In the genomic region with DNA sequence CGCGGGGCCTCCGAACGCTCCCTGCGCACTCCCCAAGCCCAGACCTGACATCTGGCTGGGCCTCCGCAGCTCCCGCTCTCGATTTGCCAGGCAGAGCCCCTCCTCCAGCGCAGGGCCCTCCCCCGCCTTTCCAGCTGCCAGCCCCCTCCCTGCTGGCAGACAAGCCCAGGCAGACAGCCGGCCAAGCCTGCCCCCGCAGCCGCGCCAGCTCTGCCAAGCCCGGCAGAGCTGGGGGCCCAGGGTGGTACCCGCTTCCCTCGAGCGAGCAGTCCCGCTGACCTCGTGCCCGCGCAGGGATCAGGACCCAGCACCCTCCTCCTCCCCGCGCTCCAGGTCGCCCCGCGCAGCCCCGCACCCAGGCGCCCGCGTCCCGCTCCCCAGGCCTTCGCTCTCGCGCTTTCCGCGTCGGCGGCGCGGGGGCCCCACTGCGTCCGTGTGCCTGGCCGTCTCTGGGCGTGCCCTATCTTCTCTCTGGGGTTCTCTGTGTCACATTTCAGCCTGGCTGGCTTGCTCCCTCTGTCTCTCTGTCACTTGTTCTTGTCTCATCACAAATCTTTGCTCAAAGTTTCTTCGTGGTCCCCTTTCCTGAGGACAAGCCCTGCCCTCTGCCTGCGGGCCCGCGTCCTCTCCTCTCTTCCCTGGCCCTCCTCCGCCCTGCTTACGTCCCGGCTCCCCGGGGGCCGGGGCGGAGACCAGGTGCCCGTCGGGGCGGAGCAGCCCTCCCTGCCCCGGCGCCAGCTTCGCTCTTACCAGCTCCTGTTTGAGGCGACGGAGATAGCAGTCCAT, we compare ENCODE assay signal across 8 cellular contexts. TPM values are rescaled to one million over a fixed set of nuclear protein-coding genes. Genes with fewer than 3 reads are reported as not detected.
A peak's percentile ranks its signal among the peaks of the same experiment; 100 is the strongest.
DNase-seq lines count a peak whose midpoint lies in the region; ATAC-seq and TF ChIP-seq lines count a peak whose summit lies in the region.

No MANE protein-coding gene starts in this region.

- H3K9ac ChIP-seq in OCI-LY1 (ENCODE audit: low read length), result peak overlapping the region; percentile 54
- H3K9ac ChIP-seq in neuronal stem cell (ENCODE audit: low read depth, low read length, poor library complexity), result peak overlapping the region; percentile 78

- peak overlapping the region; percentile 84 for H2BK5ac ChIP-seq in neuronal stem cell (ENCODE audit: low read length)

- no peak overlapping the region for H3K27ac ChIP-seq in OCI-LY1 (ENCODE audit: low read depth, low read length, poor library complexity, severe bottlenecking)
- peak overlapping the region; percentile 64 for H3K27ac ChIP-seq in neuronal stem cell (replicated peaks; ENCODE audit: low read length)

- peak overlapping the region; percentile 46 for H3K23ac ChIP-seq in neuronal stem cell (ENCODE audit: low read depth, low read length, poor library complexity)

- CTCF ChIA-PET in activated naive CD4-positive, alpha-beta T cell treated with anti-CD3 and anti-CD28 coated beads, Interleukin-2, amount 10 ng/mL, durations not matched to agents 7 days and 5 days (lab: Charles Lee), result interaction anchor here (1.2 to 4.8 kb wide), 6 partner anchors 9 to 256 kb away, joined by 3 to 26 read pairs (median 10); no protein-coding TSS in a partner anchor

- H3K27me3 ChIP-seq in OCI-LY1 (ENCODE audit: insufficient read depth, low read length) (no peaks in the 10 kb centered on the region), neuronal stem cell (ENCODE audit: control insufficient read depth in 3 of 3, insufficient read depth in 3 of 3, low read depth in 1 of 3, low read length in 3 of 3) (peaks cover 0 to 2% (median 0%) of the 10 kb centered on the region in 3 experiments)

- peaks cover 23% of the 10 kb centered on the region for H3K4me1 Mint-ChIP-seq in activated naive CD4-positive, alpha-beta T cell treated with anti-CD3 and anti-CD28 coated beads, Interleukin-2, amount 10 ng/mL, durations not matched to agents 7 days and 5 days

- H3K9me3 Mint-ChIP-seq in activated naive CD4-positive, alpha-beta T cell treated with anti-CD3 and anti-CD28 coated beads, Interleukin-2, amount 10 ng/mL, durations not matched to agents 7 days and 5 days, result no peaks in the 10 kb centered on the region

- peak overlapping the region; percentile 96 for H3K18ac ChIP-seq in neuronal stem cell (ENCODE audit: low read length)

- no peak overlapping the region for H2BK12ac ChIP-seq in neuronal stem cell (ENCODE audit: low read length)

- H3K4ac ChIP-seq in neuronal stem cell (ENCODE audit: low read length), result no peak overlapping the region

- no peak overlapping the region for H2BK15ac ChIP-seq in neuronal stem cell (ENCODE audit: low read length)

- H3F3A ChIP-seq in OCI-LY1 (ENCODE audit: insufficient read depth, low read length), result no peaks in the 10 kb centered on the region

- DNase-seq in DMS79 (lab: John Stamatoyannopoulos, UW), result peak; percentile 60
- peak; percentile 68 for DNase-seq in activated naive CD4-positive, alpha-beta T cell treated with anti-CD3 and anti-CD28 coated beads, Interleukin-2, amount 10 ng/mL, durations not matched to agents 7 days and 5 days
- peak; percentile 73 for DNase-seq in glomerular visceral epithelial cell (ENCODE audit: extremely low spot score)
- no peak for DNase-seq in neuronal stem cell (ENCODE audit: low spot score)
- no peak for DNase-seq in epidermal melanocyte (ENCODE audit: insufficient read length, low spot score)

- H3K9me2 ChIP-seq in OCI-LY1 (ENCODE audit: low read depth, low read length), result no peaks in the 10 kb centered on the region

- peak overlapping the region; percentile 42 for H3K14ac ChIP-seq in neuronal stem cell (ENCODE audit: low read length)

- peak overlapping the region; percentile 80 for H4K91ac ChIP-seq in neuronal stem cell (ENCODE audit: low read depth, low read length, poor library complexity)

- WGBS in neuronal stem cell (ENCODE audit: extremely low coverage in 2 of 2, insufficient read length in 2 of 2, insufficient replicate concordance in 1 of 2), 2 donors, result no CpG with 5 or more reads among the region's 63 CpGs

- H3K4me3 ChIP-seq in OCI-LY1 (ENCODE audit: low read depth, low read length, poor library complexity, severe bottlenecking), result peak overlapping the region; percentile 65
- H3K4me3 ChIP-seq in neuronal stem cell (ENCODE audit: low read length in 2 of 2), result peak overlapping the region; percentile 55 to 78

- ATAC-seq in GM19468 (IDR thresholded peaks at IDR 0.05; ENCODE audit: extremely low read depth, unreplicated experiment), result peak; percentile 8
- peak; percentile 18 for ATAC-seq in HG03558 (IDR thresholded peaks at IDR 0.05; ENCODE audit: extremely low read depth, unreplicated experiment)

- peaks cover 1% of the 10 kb centered on the region for H3K36me3 Mint-ChIP-seq in activated naive CD4-positive, alpha-beta T cell treated with anti-CD3 and anti-CD28 coated beads, Interleukin-2, amount 10 ng/mL, durations not matched to agents 7 days and 5 days

- peak overlapping the region; percentile 77 for H3K4me3 Mint-ChIP-seq in activated naive CD4-positive, alpha-beta T cell treated with anti-CD3 and anti-CD28 coated beads, Interleukin-2, amount 10 ng/mL, durations not matched to agents 7 days and 5 days

- H3K27me3 Mint-ChIP-seq in activated naive CD4-positive, alpha-beta T cell treated with anti-CD3 and anti-CD28 coated beads, Interleukin-2, amount 10 ng/mL, durations not matched to agents 7 days and 5 days, result no peaks in the 10 kb centered on the region

- no peaks in the 10 kb centered on the region for H3K79me2 ChIP-seq in OCI-LY1 (ENCODE audit: insufficient read depth, low read length)

- H3K4me2 ChIP-seq in OCI-LY1 (ENCODE audit: low read length), result peak overlapping the region; percentile 88
- H3K4me2 ChIP-seq in neuronal stem cell (ENCODE audit: insufficient read depth, low read length, poor library complexity, severe bottlenecking), result peak overlapping the region; percentile 98

- H3K36me3 ChIP-seq in OCI-LY1 (ENCODE audit: insufficient read depth, low read length), result no peaks in the 10 kb centered on the region
- H3K36me3 ChIP-seq in neuronal stem cell (replicated peaks in 1 of 2; ENCODE audit: control insufficient read depth in 2 of 2, insufficient read depth in 2 of 2, low read length in 2 of 2), result no peaks in the 10 kb centered on the region

- no peak for TF ChIP-seq CTCF in OCI-LY1 (IDR thresholded peaks at IDR 0.05; ENCODE audit: low read length)

- H4K8ac ChIP-seq in neuronal stem cell (ENCODE audit: low read depth, low read length), result no peak overlapping the region

- no peak overlapping the region for H2AFZ ChIP-seq in OCI-LY1 (ENCODE audit: low read length)
- H2AFZ ChIP-seq in neuronal stem cell (ENCODE audit: low read length), result peak overlapping the region; percentile 94

- H3K79me1 ChIP-seq in neuronal stem cell (ENCODE audit: low read depth, low read length), result peaks cover 4% of the 10 kb centered on the region

- H4K20me1 ChIP-seq in OCI-LY1 (ENCODE audit: insufficient read depth, low read length), result no peaks in the 10 kb centered on the region

- H3K9me3 ChIP-seq in OCI-LY1 (ENCODE audit: low read length) (no peaks in the 10 kb centered on the region), neuronal stem cell (replicated peaks in 1 of 2; ENCODE audit: control insufficient read depth in 2 of 2, insufficient read depth in 1 of 2, low read depth in 1 of 2, low read length in 2 of 2) (no peaks in the 10 kb centered on the region)

- H2AK5ac ChIP-seq in neuronal stem cell (ENCODE audit: low read depth, low read length), result peak overlapping the region; percentile 57

- H3K4me1 ChIP-seq in OCI-LY1 (ENCODE audit: insufficient read depth, low read length, severe bottlenecking) (peaks cover 29% of the 10 kb centered on the region), neuronal stem cell (ENCODE audit: control insufficient read depth in 2 of 2, insufficient read depth in 1 of 2, low read depth in 1 of 2, low read length in 2 of 2) (peaks cover 30 to 43% of the 10 kb centered on the region in 2 donors)

- peak overlapping the region; percentile 70 for H2BK120ac ChIP-seq in neuronal stem cell (ENCODE audit: low read depth, low read length)

- peak overlapping the region; percentile 79 for H3K27ac Mint-ChIP-seq in activated naive CD4-positive, alpha-beta T cell treated with anti-CD3 and anti-CD28 coated beads, Interleukin-2, amount 10 ng/mL, durations not matched to agents 7 days and 5 days

RNA-seq across cellular contexts. Expression of a gene that starts 0.6 kb away (rescaled TPM):
- 2.6 TPM for polyA plus RNA-seq in neuronal stem cell (2013, experiment 1 of 2)
- 2.6 TPM for polyA plus RNA-seq in neuronal stem cell (2013, experiment 2 of 2)

RNA-seq across cellular contexts. Expression of a gene that starts 17.1 kb away (rescaled TPM):
- polyA plus RNA-seq in neuronal stem cell (2013, experiment 1 of 2), result 11.3 TPM
- 11.2 TPM for polyA plus RNA-seq in neuronal stem cell (2013, experiment 2 of 2)

Comparison
In these comparisons a context has a peak if more than half of its experiments do, and no peak if none do; other contexts are left out.
1. DNase-seq: peak in DMS79 (single experiment), activated naive CD4-positive, alpha-beta T cell treated with anti-CD3 and anti-CD28 coated beads, Interleukin-2, amount 10 ng/mL, durations not matched to agents 7 days and 5 days (single experiment) and glomerular visceral epithelial cell (single experiment); none in neuronal stem cell (single experiment) and epidermal melanocyte (single experiment).